ENCODE assay signal across 8 cellular contexts in the genomic region with DNA sequence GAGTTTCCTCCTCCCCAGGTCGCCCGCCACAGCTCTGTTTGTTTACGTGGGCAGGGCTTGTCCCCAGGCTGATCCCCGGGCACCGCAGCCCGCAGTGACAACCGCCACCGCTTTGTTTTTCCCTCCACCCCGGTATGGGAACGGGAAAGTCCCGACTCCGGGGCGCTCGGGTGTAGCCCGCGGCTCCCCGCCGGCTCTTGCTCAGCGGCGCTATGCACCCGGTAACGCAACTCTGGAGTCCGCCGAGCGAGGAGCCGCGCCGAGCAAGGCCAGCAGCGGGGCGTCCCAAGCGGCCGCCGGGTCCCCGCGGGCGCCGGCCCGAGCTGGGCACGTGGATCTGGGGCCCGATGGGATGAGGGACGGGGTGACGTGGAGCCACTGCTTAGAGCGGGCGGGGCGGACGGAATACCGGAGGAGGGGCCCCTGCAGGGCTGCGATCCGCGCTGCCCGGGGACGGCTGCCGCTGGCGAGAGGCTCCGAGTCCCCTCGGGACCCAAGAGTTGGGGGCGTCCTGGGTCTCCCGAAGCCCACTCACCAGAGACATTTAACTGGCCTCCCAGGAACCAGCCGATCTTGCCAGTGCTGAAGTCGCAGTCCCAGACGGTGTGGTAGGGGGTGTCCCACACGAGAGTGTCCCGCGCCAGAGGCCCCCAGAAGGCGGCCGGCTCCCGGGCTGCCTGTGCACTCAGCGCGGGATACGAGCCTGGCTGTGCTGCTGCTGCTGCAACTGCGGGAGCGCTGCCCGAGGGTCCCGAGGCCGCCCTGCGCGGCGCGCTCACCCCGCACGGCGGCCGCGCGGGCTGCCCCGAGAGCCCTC. TPM values are rescaled to one million over a fixed set of nuclear protein-coding genes. Genes with fewer than 3 reads are reported as not detected.
A peak's percentile ranks its signal among the peaks of the same experiment; 100 is the strongest.
DNase-seq lines count a peak whose midpoint lies in the region; ATAC-seq and TF ChIP-seq lines count a peak whose summit lies in the region.

No MANE protein-coding gene starts in this region.

- H3K4me1 Mint-ChIP-seq in activated T-helper 17 cell treated with anti-CD3 and anti-CD28 coated beads, Interleukin-2, amount 50 U/mL, for 72 hours, result peaks cover 15% of the 10 kb centered on the region

- H3K4me2 ChIP-seq in PC-9 (peak overlapping the region; percentile 86), neuronal stem cell (ENCODE audit: insufficient read depth, low read length, poor library complexity, severe bottlenecking) (peak overlapping the region; percentile 88)

- no TSS peak for BruUV-seq in PC-9 (replicated peaks; lab: Mats Ljungman, UMichigan)

- no peaks in the 10 kb centered on the region for H3K79me1 ChIP-seq in neuronal stem cell (ENCODE audit: low read depth, low read length)

- peak overlapping the region; percentile 86 for H3K18ac ChIP-seq in neuronal stem cell (ENCODE audit: low read length)

- H3K4me3 ChIP-seq in PC-9 (peak overlapping the region; percentile 71), fibroblast of the aortic adventitia (ENCODE audit: low read depth, low read length) (peak overlapping the region; percentile 63), neuronal stem cell (ENCODE audit: low read length in 2 of 2) (peak overlapping the region; percentile 38 to 75)

- no peak overlapping the region for H2BK15ac ChIP-seq in neuronal stem cell (ENCODE audit: low read length)

- in situ Hi-C loops in GM18951 (cut with MboI; ENCODE audit: low sequenced_read_pairs, unreplicated experiment), result no loop called here

- no peak overlapping the region for H3K27ac ChIP-seq in PC-9
- no peak overlapping the region for H3K27ac ChIP-seq in neuronal stem cell (replicated peaks; ENCODE audit: low read length)

- H3K9ac ChIP-seq in neuronal stem cell (ENCODE audit: low read depth, low read length, poor library complexity), result peak overlapping the region; percentile 32

- TF ChIP-seq CTCF in PC-9 (conservative IDR thresholded peaks at IDR 0.05), result no peak
- TF ChIP-seq CTCF in fibroblast of the aortic adventitia (IDR thresholded peaks at IDR 0.05; ENCODE audit: insufficient read depth, low read length), result no peak

- H3K9me3 Mint-ChIP-seq in activated T-helper 17 cell treated with anti-CD3 and anti-CD28 coated beads, Interleukin-2, amount 50 U/mL, for 72 hours, result no peaks in the 10 kb centered on the region

- peak overlapping the region; percentile 20 for H3K27ac Mint-ChIP-seq in activated T-helper 17 cell treated with anti-CD3 and anti-CD28 coated beads, Interleukin-2, amount 50 U/mL, for 72 hours

- DNase-seq in AML-193 (lab: John Stamatoyannopoulos, UW), result peak; percentile 42 to 59
- DNase-seq in PC-9, result peak; percentile 60 to 69
- peak; percentile 24 for DNase-seq in fibroblast of the aortic adventitia (ENCODE audit: low read depth)
- DNase-seq in neuronal stem cell (ENCODE audit: low spot score), result no peak
- DNase-seq in superior temporal gyrus (ENCODE audit: extremely low spot score), result peak; percentile 73

- intact Hi-C loops in PC-9 (cut with micrococcal nuclease; ENCODE audit: unreplicated experiment), result loop anchor here (2.0 to 5.0 kb wide), 2 partner anchors 17 to 40 kb away; no protein-coding TSS in a partner anchor

- no peak overlapping the region for H4K91ac ChIP-seq in neuronal stem cell (ENCODE audit: low read depth, low read length, poor library complexity)

- H3K4me3 Mint-ChIP-seq in activated T-helper 17 cell treated with anti-CD3 and anti-CD28 coated beads, Interleukin-2, amount 50 U/mL, for 72 hours, result peak overlapping the region; percentile 73

- H3K79me2 ChIP-seq in PC-9 (ENCODE audit: low read depth), result peaks cover 16% of the 10 kb centered on the region; the same call in 1 of the 2 replicates

- H3K4ac ChIP-seq in neuronal stem cell (ENCODE audit: low read length), result no peak overlapping the region

- peak overlapping the region; percentile 20 for H3K23ac ChIP-seq in neuronal stem cell (ENCODE audit: low read depth, low read length, poor library complexity)

- no peak overlapping the region for H3K14ac ChIP-seq in neuronal stem cell (ENCODE audit: low read length)

- H2BK5ac ChIP-seq in neuronal stem cell (ENCODE audit: low read length), result no peak overlapping the region

- H2AFZ ChIP-seq in PC-9 (peak overlapping the region; percentile 92), neuronal stem cell (ENCODE audit: low read length) (peak overlapping the region; percentile 86)

- peaks cover under 1% of the 10 kb centered on the region; the same call in 1 of the 2 replicates for H4K20me1 ChIP-seq in PC-9 (ENCODE audit: insufficient read depth)

- peak; percentile 59 for TF ChIP-seq POLR2A in GM18951 (IDR thresholded peaks at IDR 0.05; ENCODE audit: extremely low read depth, insufficient read depth, insufficient read length)

- H3K36me3 ChIP-seq in PC-9 (ENCODE audit: low read depth), result no peaks in the 10 kb centered on the region
- H3K36me3 ChIP-seq in neuronal stem cell (replicated peaks in 1 of 2; ENCODE audit: control insufficient read depth in 2 of 2, insufficient read depth in 2 of 2, low read length in 2 of 2), result no peaks in the 10 kb centered on the region

- no peaks in the 10 kb centered on the region for H3K27me3 Mint-ChIP-seq in activated T-helper 17 cell treated with anti-CD3 and anti-CD28 coated beads, Interleukin-2, amount 50 U/mL, for 72 hours

- POLR2A ChIA-PET in PC-9 (lab: Charles Lee; ENCODE audit: unreplicated experiment), result interaction anchor here (0.6 kb wide), 1 partner anchor 57 kb away, joined by 5 read pairs; no protein-coding TSS in a partner anchor

- ATAC-seq in HG03175 (IDR thresholded peaks at IDR 0.05; ENCODE audit: unreplicated experiment), result peak; percentile 24
- peak; percentile 75 for ATAC-seq in activated T-helper 17 cell treated with anti-CD3 and anti-CD28 coated beads, Interleukin-2, amount 50 U/mL, for 72 hours (replicated peaks)

- H4K8ac ChIP-seq in neuronal stem cell (ENCODE audit: low read depth, low read length), result no peak overlapping the region

- H3K36me3 Mint-ChIP-seq in activated T-helper 17 cell treated with anti-CD3 and anti-CD28 coated beads, Interleukin-2, amount 50 U/mL, for 72 hours (ENCODE audit: low read depth), result no peaks in the 10 kb centered on the region

- H3K27me3 ChIP-seq in PC-9 (ENCODE audit: insufficient read depth, low read depth) (no peaks in the 10 kb centered on the region), neuronal stem cell (ENCODE audit: control insufficient read depth in 3 of 3, insufficient read depth in 3 of 3, low read depth in 1 of 3, low read length in 3 of 3) (peaks cover 10 to 89% (median 73%) of the 10 kb centered on the region in 3 experiments)

- H2BK12ac ChIP-seq in neuronal stem cell (ENCODE audit: low read length), result no peak overlapping the region

- no peak overlapping the region for H2AK5ac ChIP-seq in neuronal stem cell (ENCODE audit: low read depth, low read length)

- no peaks in the 10 kb centered on the region for H3K9me2 ChIP-seq in PC-9 (ENCODE audit: insufficient read depth)

- CTCF ChIA-PET in PC-9 (lab: Charles Lee), result no interaction called here

- WGBS in neuronal stem cell (ENCODE audit: extremely low coverage in 2 of 2, insufficient read length in 2 of 2, insufficient replicate concordance in 1 of 2), 2 donors, result no CpG with 5 or more reads among the region's 86 CpGs

- peak overlapping the region; percentile 82 for H2BK120ac ChIP-seq in neuronal stem cell (ENCODE audit: low read depth, low read length)

- H3K4me1 ChIP-seq in PC-9 (replicated peaks; ENCODE audit: insufficient read depth) (peaks cover 48% of the 10 kb centered on the region), neuronal stem cell (ENCODE audit: control insufficient read depth in 2 of 2, insufficient read depth in 1 of 2, low read depth in 1 of 2, low read length in 2 of 2) (peaks cover 4 to 5% of the 10 kb centered on the region in 2 donors)

- H3F3A ChIP-seq in PC-9 (ENCODE audit: insufficient read depth, low read depth), result peaks cover 12% of the 10 kb centered on the region; the same call in 1 of the 2 replicates

- H3K9me3 ChIP-seq in PC-9 (ENCODE audit: insufficient read depth, low read depth), result no peaks in the 10 kb centered on the region
- H3K9me3 ChIP-seq in neuronal stem cell (replicated peaks in 1 of 2; ENCODE audit: control insufficient read depth in 2 of 2, insufficient read depth in 1 of 2, low read depth in 1 of 2, low read length in 2 of 2), result peaks cover 0 to 2% of the 10 kb centered on the region in 2 donors

RNA-seq across cellular contexts. Expression of gene ACSS1, which starts 0.5 kb away (rescaled TPM):
- total RNA-seq in PC-9 (2021), result 12.8 and 12.9 TPM in 2 replicates
- total RNA-seq in activated T-helper 17 cell treated with anti-CD3 and anti-CD28 coated beads, Interleukin-2, amount 50 U/mL, for 72 hours, result 10 to 100 TPM in 1 of 2 donors, 1 to 10 TPM in 1; 8.4 to 23.3 TPM
- total RNA-seq in fibroblast of the aortic adventitia (ENCODE audit: low replicate concordance), result 0.99 and 2.5 TPM in 2 replicates
- polyA plus RNA-seq in neuronal stem cell (2013, experiment 1 of 2), result 0.24 TPM
- 0.26 TPM for polyA plus RNA-seq in neuronal stem cell (2013, experiment 2 of 2)

RNA-seq across cellular contexts. Expression of gene VSX1, which starts 24.5 kb away (rescaled TPM):
- 0.65 and 1.5 TPM in 2 replicates for total RNA-seq in PC-9 (2021)
- total RNA-seq in activated T-helper 17 cell treated with anti-CD3 and anti-CD28 coated beads, Interleukin-2, amount 50 U/mL, for 72 hours, result not detected
- total RNA-seq in fibroblast of the aortic adventitia (ENCODE audit: low replicate concordance), result not detected in 2 replicates
- polyA plus RNA-seq in neuronal stem cell (2013, experiment 1 of 2), result 0.73 TPM
- polyA plus RNA-seq in neuronal stem cell (2013, experiment 2 of 2), result 0.78 TPM
